In the genomic region with DNA sequence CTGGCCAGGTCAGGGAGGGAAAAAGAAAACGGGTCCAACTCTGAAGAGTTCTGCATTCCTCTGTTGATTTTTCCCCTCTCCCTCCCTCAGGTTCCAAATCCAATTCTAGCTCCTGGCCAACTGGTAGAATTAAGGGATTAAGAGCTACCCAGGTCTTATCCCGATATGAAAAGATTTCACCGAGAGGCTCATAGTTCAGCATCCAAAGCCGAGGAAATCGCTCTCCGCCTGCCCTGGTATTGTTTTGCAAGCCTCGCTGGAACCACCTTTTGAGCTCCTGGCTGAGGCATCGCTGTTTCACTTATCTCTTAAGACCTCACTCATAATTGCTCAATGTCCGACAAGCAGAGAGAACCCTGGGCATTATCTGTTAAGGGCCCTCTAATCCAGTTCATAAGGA, we compare ENCODE assay signal across 6 cellular contexts.
"Had no signal": no experiment of that assay in that cellular context is flagged by ENCODE, and none has a peak within 500 bp of the region (broad histone marks: within the 10 kb centered on the region; RNA-seq: fewer than 3 reads in every experiment).

No MANE protein-coding gene starts in this region.

- H3K36me3 ChIP-seq: HAP-1 had no signal

- H3K9me3 ChIP-seq: HAP-1 had no signal

- H3K27ac ChIP-seq: GM23248, HL-60 had no signal

- H2AFZ ChIP-seq: GM23248 had no signal

- H3K9ac ChIP-seq: GM23248 had no signal

- H3K4me3 ChIP-seq: GM23248, HAP-1 had no signal

- DNase-seq: GM23248, GOT3, H7, HFFc6 had no signal

- H3K4me1 ChIP-seq: HAP-1 had no signal
